In the genomic region with DNA sequence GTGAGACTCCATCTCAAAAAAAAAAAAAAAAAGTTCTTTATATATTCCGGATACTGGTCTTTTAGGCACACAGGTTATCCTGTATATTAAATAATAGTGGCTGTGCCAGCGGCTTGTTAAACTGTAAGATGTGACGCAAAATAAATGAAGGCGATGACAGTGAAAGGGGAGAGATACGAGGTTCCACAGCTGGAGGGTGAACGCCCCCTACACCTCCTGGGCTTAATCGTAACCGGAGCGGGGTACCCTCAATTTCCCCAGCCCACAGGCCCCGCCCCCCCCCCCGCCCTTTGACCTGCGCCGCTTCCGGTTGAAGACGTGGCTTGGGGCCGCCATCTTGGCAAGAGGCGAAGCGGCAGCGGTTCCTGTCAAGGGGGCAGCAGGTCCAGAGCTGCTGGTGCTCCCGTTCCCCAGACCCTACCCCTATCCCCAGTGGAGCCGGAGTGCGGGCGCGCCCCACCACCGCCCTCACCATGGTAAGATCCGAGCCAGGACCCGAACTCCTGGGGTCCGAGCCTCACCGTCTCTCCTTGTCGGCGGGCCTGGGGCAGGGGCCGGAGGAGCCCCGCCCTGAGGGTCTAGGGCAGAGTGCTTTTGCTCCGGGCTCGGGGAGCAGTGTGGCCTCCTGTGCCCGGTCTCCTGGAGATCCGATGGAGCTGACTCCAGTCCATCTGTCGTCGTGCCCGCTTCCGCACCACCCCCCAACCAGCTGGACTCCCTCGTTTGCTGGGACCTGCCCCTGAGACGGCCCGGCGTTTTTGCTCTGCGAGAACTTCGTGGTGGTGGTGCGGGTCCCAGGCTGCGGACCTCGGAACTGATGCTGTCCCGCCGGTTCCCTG, we compare ENCODE assay signal across 8 cellular contexts. TPM values are rescaled to one million over a fixed set of nuclear protein-coding genes. Genes with fewer than 3 reads are reported as not detected.
DNase-seq lines count a peak whose midpoint lies in the region; ATAC-seq and TF ChIP-seq lines count a peak whose summit lies in the region.

A gene (plus strand): TSS at position 335 of the 839 bp plus-strand sequence. CDS start 139 bp downstream, at position 474.

- peak; percentile 73 for ATAC-seq in GM21786 (IDR thresholded peaks at IDR 0.05; ENCODE audit: unreplicated experiment)
- peak; percentile 85 for ATAC-seq in SK-N-SH treated with all-trans-retinoic acid at 6 μM for 48 hours

- DNase-seq in DMS114 treated with DMSO at 0.1 percent for 48 hours (lab: John Stamatoyannopoulos, UW; ENCODE audit: unreplicated experiment) (peak; percentile 13), M059J (ENCODE audit: low read depth) (peak; percentile 71), globus pallidus (ENCODE audit: low spot score) (peak; percentile 80), nucleus accumbens (lab: John Stamatoyannopoulos, UW) (peak in 55 of 56 donors; percentile 26 to 88 (median 74)), superior temporal gyrus (ENCODE audit: extremely low spot score) (peak; percentile 77)
- peak; percentile 79 for DNase-seq in activated naive CD4-positive, alpha-beta T cell treated with anti-CD3 and anti-CD28 coated beads, Interleukin-2, amount 50 U/mL, for 16 hours

TF ChIP-seq in SK-N-SH treated with all-trans-retinoic acid at 6 μM for 48 hours, 23 proteins besides CTCF, POLR2A, EP300 and RAD21:
- TF ChIP-seq ZFP3 (CRISPR knock-in tag; IDR thresholded peaks at IDR 0.05) (no peak), ZC3H10 (CRISPR knock-in tag; IDR thresholded peaks at IDR 0.05) (no peak), BACH2 (CRISPR knock-in tag; IDR thresholded peaks at IDR 0.05; ENCODE audit: borderline replicate concordance) (no peak), OSR1 (CRISPR knock-in tag; IDR thresholded peaks at IDR 0.05) (no peak), TOX (CRISPR knock-in tag; IDR thresholded peaks at IDR 0.05; ENCODE audit: borderline replicate concordance) (no peak), ZNF565 (CRISPR knock-in tag; conservative IDR thresholded peaks at IDR 0.05; ENCODE audit: low read depth) (no peak), ESRRG (CRISPR knock-in tag; IDR thresholded peaks at IDR 0.05) (no peak), GLIS3 (CRISPR knock-in tag; IDR thresholded peaks at IDR 0.05) (no peak), RARB (CRISPR knock-in tag; IDR thresholded peaks at IDR 0.05) (no peak)
- TF ChIP-seq, protein P1, sequence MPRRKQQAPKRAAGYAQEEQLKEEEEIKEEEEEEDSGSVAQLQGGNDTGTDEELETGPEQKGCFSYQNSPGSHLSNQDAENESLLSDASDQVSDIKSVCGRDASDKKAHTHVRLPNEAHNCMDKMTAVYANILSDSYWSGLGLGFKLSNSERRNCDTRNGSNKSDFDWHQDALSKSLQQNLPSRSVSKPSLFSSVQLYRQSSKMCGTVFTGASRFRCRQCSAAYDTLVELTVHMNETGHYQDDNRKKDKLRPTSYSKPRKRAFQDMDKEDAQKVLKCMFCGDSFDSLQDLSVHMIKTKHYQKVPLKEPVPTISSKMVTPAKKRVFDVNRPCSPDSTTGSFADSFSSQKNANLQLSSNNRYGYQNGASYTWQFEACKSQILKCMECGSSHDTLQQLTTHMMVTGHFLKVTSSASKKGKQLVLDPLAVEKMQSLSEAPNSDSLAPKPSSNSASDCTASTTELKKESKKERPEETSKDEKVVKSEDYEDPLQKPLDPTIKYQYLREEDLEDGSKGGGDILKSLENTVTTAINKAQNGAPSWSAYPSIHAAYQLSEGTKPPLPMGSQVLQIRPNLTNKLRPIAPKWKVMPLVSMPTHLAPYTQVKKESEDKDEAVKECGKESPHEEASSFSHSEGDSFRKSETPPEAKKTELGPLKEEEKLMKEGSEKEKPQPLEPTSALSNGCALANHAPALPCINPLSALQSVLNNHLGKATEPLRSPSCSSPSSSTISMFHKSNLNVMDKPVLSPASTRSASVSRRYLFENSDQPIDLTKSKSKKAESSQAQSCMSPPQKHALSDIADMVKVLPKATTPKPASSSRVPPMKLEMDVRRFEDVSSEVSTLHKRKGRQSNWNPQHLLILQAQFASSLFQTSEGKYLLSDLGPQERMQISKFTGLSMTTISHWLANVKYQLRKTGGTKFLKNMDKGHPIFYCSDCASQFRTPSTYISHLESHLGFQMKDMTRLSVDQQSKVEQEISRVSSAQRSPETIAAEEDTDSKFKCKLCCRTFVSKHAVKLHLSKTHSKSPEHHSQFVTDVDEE (CRISPR knock-in tag; IDR thresholded peaks at IDR 0.05), result no peak

RNA-seq across cellular contexts. Expression of the gene that starts here (rescaled TPM):
- total RNA-seq in M059J (2014; rRNA removed; shearing (Covaris generic)), result 246 and 304 TPM in 2 replicates

Comparison
In these comparisons a context has a peak if more than half of its experiments do, and no peak if none do; other contexts are left out.
1. Peak in every context shown above with its lines: DNase-seq and ATAC-seq.
2. DNase-seq: peak in every context shown above with its lines; median percentile 80 in globus pallidus; 79 in activated naive CD4-positive, alpha-beta T cell treated with anti-CD3 and anti-CD28 coated beads, Interleukin-2, amount 50 U/mL, for 16 hours; 77 in superior temporal gyrus; 74 in nucleus accumbens; 71 in M059J; 13 in DMS114 treated with DMSO at 0.1 percent for 48 hours.